In genomic region chr4:178784491-178784890, GRCh38 we compare ENCODE assay signal across 27 cellular contexts.
DNase-seq lines count a peak whose midpoint lies in the region; ATAC-seq, FAIRE-seq and TF ChIP-seq lines count a peak whose summit lies in the region.
"Had no signal": no experiment of that assay in that cellular context is flagged by ENCODE, and none has a peak within 500 bp of the region (broad histone marks: within the 10 kb centered on the region; RNA-seq: fewer than 3 reads in every experiment).

No MANE protein-coding gene starts in this region.

- H3K4me3 ChIP-seq in breast epithelium (no peak overlapping the region), neural cell (ENCODE audit: low read length) (no peak overlapping the region), HepG2 (replicated peaks in 1 of 3; ENCODE audit: insufficient read depth in 1 of 3, low read depth in 2 of 3, low read length in 3 of 3) (no peak overlapping the region)
- H3K4me3 ChIP-seq: SJCRH30 had no signal

- H3K27me3 ChIP-seq in breast epithelium = no peaks in the 10 kb centered on the region
- no peaks in the 10 kb centered on the region for H3K27me3 ChIP-seq in neural cell (ENCODE audit: insufficient read depth, low read depth, low read length)
- H3K27me3 ChIP-seq in HepG2 (ENCODE audit: control insufficient read depth in 1 of 2, insufficient read depth in 2 of 2, low read length in 2 of 2) = no peaks in the 10 kb centered on the region
- H3K27me3 ChIP-seq: BE2C, SJCRH30 had no signal

- no peak overlapping the region for H3K4me2 ChIP-seq in neural cell (ENCODE audit: low read length)
- H3K4me2 ChIP-seq in HepG2 (ENCODE audit: low read depth, low read length) = no peak overlapping the region

- no peak for TF ChIP-seq RAD21 in neural cell (conservative IDR thresholded peaks at IDR 0.05)
- no peak for TF ChIP-seq RAD21 in HepG2 (CRISPR knock-in tag; IDR thresholded peaks at IDR 0.05)

- H3K4me3 Mint-ChIP-seq in MCF 10A (ENCODE audit: unreplicated experiment) = no peak overlapping the region
- H3K4me3 Mint-ChIP-seq: CD14-positive monocyte had no signal

- peaks cover 5% of the 10 kb centered on the region for H3K4me1 Mint-ChIP-seq in MCF 10A (ENCODE audit: insufficient read depth, unreplicated experiment)
- H3K4me1 Mint-ChIP-seq: CD14-positive monocyte had no signal

- POLR2A ChIA-PET in MCF 10A (lab: Yijun Ruan, JAX) (no interaction called here), HepG2 (lab: Yijun Ruan, JAX) (no interaction called here)

- no peaks in the 10 kb centered on the region for H3K36me3 Mint-ChIP-seq in MCF 10A (ENCODE audit: insufficient read depth, unreplicated experiment)
- H3K36me3 Mint-ChIP-seq: CD14-positive monocyte had no signal

- TF ChIP-seq POLR2A in breast epithelium (IDR thresholded peaks at IDR 0.05) = no peak
- TF ChIP-seq POLR2A in HepG2 (IDR thresholded peaks at IDR 0.05; ENCODE audit: insufficient read depth in 1 of 2, low read depth in 2 of 2, low read length in 2 of 2) = no peak

- DNase-seq in MCF 10A (ENCODE audit: unreplicated experiment) = peak; percentile 58
- DNase-seq in breast epithelium (ENCODE audit: low spot score in 2 of 2) = no peak
- DNase-seq in cerebellar cortex (ENCODE audit: low spot score) = peak; percentile 42
- DNase-seq in effector CD4-positive, alpha-beta T cell = no peak
- no peak for DNase-seq in HepG2 (ENCODE audit: low spot score)
- DNase-seq in RCC 7860 (ENCODE audit: low spot score) = no peak
- DNase-seq: 8988T, ACHN, BE2C, Calu3, DMS79 treated with DMSO at 0.1 percent for 48 hours, H7, IMR-90, KG1, NCI-H1092, NCI-H1417 treated with DMSO at 0.1 percent for 48 hours, NCI-H1694 treated with DMSO at 0.1 percent for 48 hours, NCI-H2227 treated with DMSO at 0.1 percent for 48 hours, NCI-H510A, NCI-H69, SJCRH30 had no signal

- BruUV-seq in MCF 10A (replicated peaks; lab: Mats Ljungman, UMichigan) = no TSS peak
- BruUV-seq in HepG2 (replicated peaks; lab: Mats Ljungman, UMichigan) = no TSS peak

- no peak for ATAC-seq in HepG2
- ATAC-seq: Right ventricle myocardium inferior, SK-N-SH treated with all-trans-retinoic acid at 6 μM for 48 hours had no signal

- no peaks in the 10 kb centered on the region for H3K27me3 Mint-ChIP-seq in MCF 10A (ENCODE audit: insufficient read depth, unreplicated experiment)

- TF ChIP-seq CTCF in MCF 10A (IDR thresholded peaks at IDR 0.05; ENCODE audit: unreplicated experiment) (no peak), breast epithelium (IDR thresholded peaks at IDR 0.05) (no peak), neural cell (IDR thresholded peaks at IDR 0.05; ENCODE audit: poor library complexity, severe bottlenecking) (no peak), HepG2 (CRISPR knock-in tag; IDR thresholded peaks at IDR 0.05) (no peak)

- 0% methylated on average over 3 of the region's 3 CpGs for WGBS in HepG2 (ENCODE audit: low lambda C conversion rate)

- TF ChIP-seq EP300 in neural cell (conservative IDR thresholded peaks at IDR 0.05; ENCODE audit: poor library complexity, severe bottlenecking) = no peak
- TF ChIP-seq EP300 in HepG2 (IDR thresholded peaks at IDR 0.05; ENCODE audit: low read depth in 2 of 2, low read length in 2 of 2) = no peak
- TF ChIP-seq EP300 in HepG2 (CRISPR knock-in tag; IDR thresholded peaks at IDR 0.05; ENCODE audit: borderline replicate concordance) = no peak

- H3K27ac ChIP-seq in breast epithelium (no peak overlapping the region), neural cell (ENCODE audit: low read length) (peak overlapping the region; percentile 8), HepG2 (ENCODE audit: extremely low read length, insufficient read depth, low read length) (no peak overlapping the region)
- H3K27ac ChIP-seq: SJCRH30 had no signal

- H3K9ac ChIP-seq in neural cell (ENCODE audit: low read length) = no peak overlapping the region
- H3K9ac ChIP-seq in HepG2 (ENCODE audit: insufficient read depth, low read depth, low read length) = no peak overlapping the region

- H3K9me3 Mint-ChIP-seq in MCF 10A (ENCODE audit: unreplicated experiment) = no peaks in the 10 kb centered on the region

- FAIRE-seq in HepG2 (lab: Jason Lieb, UNC) (no peak), RCC 7860 (lab: Jason Lieb, UNC) (no peak)
- FAIRE-seq: GM12892, GM18507 had no signal

- H3K79me2 ChIP-seq in neural cell (replicated peaks; ENCODE audit: insufficient read depth, low read length) (no peaks in the 10 kb centered on the region), HepG2 (ENCODE audit: insufficient read depth, low read length) (no peaks in the 10 kb centered on the region)

- intact Hi-C loops in MCF 10A (cut with micrococcal nuclease) = no loop called here
- intact Hi-C loops in breast epithelium (cut with DNase I; ENCODE audit: low total_unique reads) = no loop called here
- intact Hi-C loops in HepG2 (cut with micrococcal nuclease; ENCODE audit: unreplicated experiment) = no loop called here

- no peaks in the 10 kb centered on the region for H3F3A ChIP-seq in neural cell (ENCODE audit: insufficient read depth, low read length, poor library complexity, severe bottlenecking)

- H3K4me1 ChIP-seq in breast epithelium = no peaks in the 10 kb centered on the region
- no peaks in the 10 kb centered on the region for H3K4me1 ChIP-seq in HepG2 (ENCODE audit: insufficient read depth, low read length)
- H3K4me1 ChIP-seq: BE2C, SJCRH30 had no signal

- no peaks in the 10 kb centered on the region for H3K36me3 ChIP-seq in breast epithelium
- no peaks in the 10 kb centered on the region for H3K36me3 ChIP-seq in neural cell (ENCODE audit: insufficient read depth, low read length)
- H3K36me3 ChIP-seq in HepG2 (replicated peaks in 1 of 2; ENCODE audit: control insufficient read depth in 1 of 2, insufficient read depth in 2 of 2, low read length in 2 of 2) = no peaks in the 10 kb centered on the region
- H3K36me3 ChIP-seq: BE2C, SJCRH30 had no signal

- no peaks in the 10 kb centered on the region for H4K20me1 ChIP-seq in neural cell (ENCODE audit: insufficient read depth)
- no peaks in the 10 kb centered on the region for H4K20me1 ChIP-seq in HepG2 (ENCODE audit: insufficient read depth, low read length)

- H3K9me2 ChIP-seq in neural cell (ENCODE audit: insufficient read depth, low read length) = no peaks in the 10 kb centered on the region

- H3K9me3 ChIP-seq in breast epithelium (no peaks in the 10 kb centered on the region), neural cell (ENCODE audit: low read length) (no peaks in the 10 kb centered on the region), HepG2 (ENCODE audit: low read length) (no peaks in the 10 kb centered on the region)
- H3K9me3 ChIP-seq: BE2C, SJCRH30 had no signal

- in situ Hi-C loops in HepG2 (cut with HindIII; ENCODE audit: extremely low pct_ligation_motif_present, low pct_unique_long_range_greater_than_20kb) = no loop called here

- CTCF ChIA-PET in MCF 10A (lab: Yijun Ruan, JAX) (no interaction called here), HepG2 (lab: Yijun Ruan, JAX; ENCODE audit: low intra/inter-chr PET ratio, low total read pairs) (no interaction called here)

- H3K27ac Mint-ChIP-seq in MCF 10A (ENCODE audit: low read depth, unreplicated experiment) = no peak overlapping the region
- H3K27ac Mint-ChIP-seq: CD14-positive monocyte had no signal

- H2AFZ ChIP-seq in neural cell (ENCODE audit: low read depth, low read length) (no peak overlapping the region), HepG2 (ENCODE audit: low read length) (no peak overlapping the region)

TF ChIP-seq in neural cell, 6 proteins besides CTCF, POLR2A, EP300 and RAD21 (continues in another document):
- TF ChIP-seq TAF1 (IDR thresholded peaks at IDR 0.05; ENCODE audit: low read depth) = no peak
- no peak for TF ChIP-seq EZH2 (IDR thresholded peaks at IDR 0.05; ENCODE audit: borderline replicate concordance, insufficient read depth, low read length, poor library complexity, severe bottlenecking)

TF ChIP-seq in HepG2, 621 proteins besides CTCF, POLR2A, EP300 and RAD21:
- no peak for TF ChIP-seq ZFP62 (CRISPR knock-in tag; IDR thresholded peaks at IDR 0.05)
- TF ChIP-seq ZNF18 (CRISPR knock-in tag; IDR thresholded peaks at IDR 0.05; ENCODE audit: insufficient replicate concordance) = no peak

Comparison
In these comparisons a context has a peak if more than half of its experiments do, and no peak if none do; other contexts are left out.
1. DNase-seq: peak in MCF 10A (single experiment) and cerebellar cortex (single experiment); none in breast epithelium (0 of 2), effector CD4-positive, alpha-beta T cell (single experiment), HepG2 (single experiment) and RCC 7860 (single experiment).